Comparison of ENCODE assay signal across 17 cellular contexts in the genomic region with DNA sequence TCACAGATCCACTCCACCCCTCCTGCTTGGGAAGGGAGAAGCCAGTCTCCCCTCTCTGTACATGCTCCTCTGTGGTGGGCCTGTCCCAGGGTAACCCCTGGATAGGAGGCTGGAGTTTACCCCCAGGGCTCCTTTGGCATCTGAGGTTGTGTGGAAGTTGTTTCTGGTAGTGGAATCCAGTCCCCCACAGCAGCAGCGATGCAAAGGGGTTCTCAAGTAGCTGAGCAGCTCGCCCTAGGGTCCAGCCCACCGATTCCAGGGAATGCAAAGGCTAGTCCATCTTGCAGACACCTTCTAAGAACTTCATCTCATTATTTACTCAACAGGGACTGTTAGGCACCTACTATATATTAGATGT. TPM values are rescaled to one million over a fixed set of nuclear protein-coding genes. Genes with fewer than 3 reads are reported as not detected.
DNase-seq lines count a peak whose midpoint lies in the region; ATAC-seq and TF ChIP-seq lines count a peak whose summit lies in the region.
"Had no signal": no experiment of that assay in that cellular context is flagged by ENCODE, and none has a peak within 500 bp of the region (broad histone marks: within the 10 kb centered on the region; RNA-seq: fewer than 3 reads in every experiment).

No MANE protein-coding gene starts in this region.

- intact Hi-C loops in lower lobe of right lung (cut with DNase I), result no loop called here

- H3K36me3 ChIP-seq in KOPT-K1 (ENCODE audit: insufficient read depth, low read length), result no peaks in the 10 kb centered on the region
- no peaks in the 10 kb centered on the region for H3K36me3 ChIP-seq in lower lobe of right lung
- H3K36me3 ChIP-seq: esophagus squamous epithelium, right atrium auricular region had no signal

- no peak for ATAC-seq in effector memory CD8-positive, alpha-beta T cell (replicated peaks)
- peak; percentile 35 for ATAC-seq in stimulated activated naive CD8-positive, alpha-beta T cell treated with anti-CD3 and anti-CD28 coated beads, Interleukin-15, amount 100 ng/mL, for 72 hours
- no peak for ATAC-seq in lower lobe of right lung
- ATAC-seq: SK-N-SH treated with all-trans-retinoic acid at 6 μM for 48 hours had no signal

- peaks cover 86% of the 10 kb centered on the region for H3K4me1 Mint-ChIP-seq in activated naive CD4-positive, alpha-beta T cell treated with anti-CD3 and anti-CD28 coated beads, Interleukin-2, amount 50 U/mL, for 24 hours
- H3K4me1 Mint-ChIP-seq in effector memory CD8-positive, alpha-beta T cell (ENCODE audit: low read depth in 2 of 2), result peaks cover 6 to 13% of the 10 kb centered on the region in 2 donors
- peaks cover 93% of the 10 kb centered on the region for H3K4me1 Mint-ChIP-seq in stimulated activated naive CD8-positive, alpha-beta T cell treated with anti-CD3 and anti-CD28 coated beads, Interleukin-15, amount 100 ng/mL, for 72 hours

- no peak overlapping the region for H3K4me3 ChIP-seq in lower lobe of right lung
- H3K4me3 ChIP-seq: K562 had no signal

- no peaks in the 10 kb centered on the region for H3K9me3 Mint-ChIP-seq in activated naive CD4-positive, alpha-beta T cell treated with anti-CD3 and anti-CD28 coated beads, Interleukin-2, amount 50 U/mL, for 24 hours
- no peaks in the 10 kb centered on the region for H3K9me3 Mint-ChIP-seq in effector memory CD8-positive, alpha-beta T cell
- H3K9me3 Mint-ChIP-seq in stimulated activated naive CD8-positive, alpha-beta T cell treated with anti-CD3 and anti-CD28 coated beads, Interleukin-15, amount 100 ng/mL, for 72 hours, result peaks cover 0 to 7% of the 10 kb centered on the region in 2 donors
- H3K9me3 Mint-ChIP-seq: HFFc6, neural crest cell had no signal

- no peak for TF ChIP-seq CTCF in lower lobe of right lung (IDR thresholded peaks at IDR 0.05)

- H3K27ac ChIP-seq in KOPT-K1 (ENCODE audit: low read depth, low read length, poor library complexity, severe bottlenecking) (peak overlapping the region; percentile 36), lower lobe of right lung (no peak overlapping the region)
- H3K27ac ChIP-seq: dorsolateral prefrontal cortex, esophagus squamous epithelium, right atrium auricular region had no signal

- H3K4me1 ChIP-seq in lower lobe of right lung, result peaks cover 10% of the 10 kb centered on the region

- H3K27me3 Mint-ChIP-seq in activated naive CD4-positive, alpha-beta T cell treated with anti-CD3 and anti-CD28 coated beads, Interleukin-2, amount 50 U/mL, for 24 hours, result no peaks in the 10 kb centered on the region
- peaks cover 7 to 26% of the 10 kb centered on the region in 2 donors for H3K27me3 Mint-ChIP-seq in effector memory CD8-positive, alpha-beta T cell
- H3K27me3 Mint-ChIP-seq in stimulated activated naive CD8-positive, alpha-beta T cell treated with anti-CD3 and anti-CD28 coated beads, Interleukin-15, amount 100 ng/mL, for 72 hours, result no peaks in the 10 kb centered on the region

- H3K27ac Mint-ChIP-seq in activated naive CD4-positive, alpha-beta T cell treated with anti-CD3 and anti-CD28 coated beads, Interleukin-2, amount 50 U/mL, for 24 hours, result peak overlapping the region; percentile 98
- no peak overlapping the region for H3K27ac Mint-ChIP-seq in effector memory CD8-positive, alpha-beta T cell
- peak overlapping the region; percentile 38 to 91 for H3K27ac Mint-ChIP-seq in stimulated activated naive CD8-positive, alpha-beta T cell treated with anti-CD3 and anti-CD28 coated beads, Interleukin-15, amount 100 ng/mL, for 72 hours
- H3K27ac Mint-ChIP-seq: HFFc6 had no signal

- peak overlapping the region; percentile 88 for H3K4me3 Mint-ChIP-seq in activated naive CD4-positive, alpha-beta T cell treated with anti-CD3 and anti-CD28 coated beads, Interleukin-2, amount 50 U/mL, for 24 hours
- H3K4me3 Mint-ChIP-seq in effector memory CD8-positive, alpha-beta T cell, result peak overlapping the region; percentile 67 to 74
- peak overlapping the region; percentile 82 to 84 for H3K4me3 Mint-ChIP-seq in stimulated activated naive CD8-positive, alpha-beta T cell treated with anti-CD3 and anti-CD28 coated beads, Interleukin-15, amount 100 ng/mL, for 72 hours
- H3K4me3 Mint-ChIP-seq: HFFc6, neural crest cell had no signal

- peaks cover 29% of the 10 kb centered on the region for H3K27me3 ChIP-seq in lower lobe of right lung (ENCODE audit: low read depth)
- H3K27me3 ChIP-seq: right atrium auricular region had no signal

- peaks cover 2% of the 10 kb centered on the region for H3K36me3 Mint-ChIP-seq in activated naive CD4-positive, alpha-beta T cell treated with anti-CD3 and anti-CD28 coated beads, Interleukin-2, amount 50 U/mL, for 24 hours
- no peaks in the 10 kb centered on the region for H3K36me3 Mint-ChIP-seq in effector memory CD8-positive, alpha-beta T cell (ENCODE audit: insufficient read depth)

- no peak for DNase-seq in activated naive CD4-positive, alpha-beta T cell treated with Interleukin-2 at 50 U/mL for 16 hours
- no peak for DNase-seq in effector memory CD8-positive, alpha-beta T cell
- DNase-seq in stimulated activated naive CD8-positive, alpha-beta T cell treated with anti-CD3 and anti-CD28 coated beads, Interleukin-15, amount 100 ng/mL, for 72 hours, result no peak
- no peak for DNase-seq in activated CD4-positive, CD25-positive, alpha-beta regulatory T cell treated with anti-CD3 and anti-CD28 coated beads, Interleukin-2, amount 50 U/mL, for 72 hours
- no peak for DNase-seq in NCI-H146 (lab: John Stamatoyannopoulos, UW)
- DNase-seq in lower lobe of right lung, result no peak
- DNase-seq: esophagus squamous epithelium, HFFc6, NCI-H1092, NCI-H774 had no signal

- H3K9me3 ChIP-seq in KOPT-K1 (ENCODE audit: insufficient read depth, low read length, poor library complexity, severe bottlenecking) (no peaks in the 10 kb centered on the region), lower lobe of right lung (no peaks in the 10 kb centered on the region)
- H3K9me3 ChIP-seq: esophagus squamous epithelium, right atrium auricular region had no signal

RNA-seq across cellular contexts. Expression of a gene that starts 42.7 kb away (rescaled TPM):
- total RNA-seq in lower lobe of right lung, result 5.7 TPM

Comparison
In these comparisons a context has a peak if more than half of its experiments do, and no peak if none do; other contexts are left out.
1. H3K27ac Mint-ChIP-seq: peak in activated naive CD4-positive, alpha-beta T cell treated with anti-CD3 and anti-CD28 coated beads, Interleukin-2, amount 50 U/mL, for 24 hours (single experiment) and stimulated activated naive CD8-positive, alpha-beta T cell treated with anti-CD3 and anti-CD28 coated beads, Interleukin-15, amount 100 ng/mL, for 72 hours (2 of 2); none in effector memory CD8-positive, alpha-beta T cell (0 of 2).
2. Peak in every context shown above with its lines, with median percentiles within 50 percentile points of each other: H3K4me3 Mint-ChIP-seq.